Comparison of ENCODE assay signal across 13 cellular contexts in genomic region chr19:29842471-29843179, GRCh38. TPM values are rescaled to one million over a fixed set of nuclear protein-coding genes. Genes with fewer than 3 reads are reported as not detected.
DNase-seq lines count a peak whose midpoint lies in the region; ATAC-seq, FAIRE-seq and TF ChIP-seq lines count a peak whose summit lies in the region.
"Had no signal": no experiment of that assay in that cellular context is flagged by ENCODE, and none has a peak within 500 bp of the region (broad histone marks: within the 10 kb centered on the region; RNA-seq: fewer than 3 reads in every experiment).

No MANE protein-coding gene starts in this region.

- H3K27me3 Mint-ChIP-seq in stimulated activated naive CD8-positive, alpha-beta T cell treated with anti-CD3 and anti-CD28 coated beads, Interleukin-15, amount 100 ng/mL, for 72 hours: peaks cover 7% of the 10 kb centered on the region
- peaks cover 9% of the 10 kb centered on the region for H3K27me3 Mint-ChIP-seq in astrocyte (ENCODE audit: low read depth, unreplicated experiment)

- H4K20me1 ChIP-seq in astrocyte (ENCODE audit: insufficient read depth, low read length): no peaks in the 10 kb centered on the region
- H4K20me1 ChIP-seq in OCI-LY7 (ENCODE audit: insufficient read depth, low read length): no peaks in the 10 kb centered on the region

- peak overlapping the region; percentile 3 to 79 for H3K4me3 Mint-ChIP-seq in stimulated activated naive CD8-positive, alpha-beta T cell treated with anti-CD3 and anti-CD28 coated beads, Interleukin-15, amount 100 ng/mL, for 72 hours
- no peak overlapping the region for H3K4me3 Mint-ChIP-seq in astrocyte (ENCODE audit: unreplicated experiment)

- H3K27ac Mint-ChIP-seq in stimulated activated naive CD8-positive, alpha-beta T cell treated with anti-CD3 and anti-CD28 coated beads, Interleukin-15, amount 100 ng/mL, for 72 hours: no peak overlapping the region
- H3K27ac Mint-ChIP-seq in astrocyte (ENCODE audit: unreplicated experiment): no peak overlapping the region

- CTCF ChIA-PET in OCI-LY7 (lab: Charles Lee; ENCODE audit: unreplicated experiment): no interaction called here

- H3K4me2 ChIP-seq in astrocyte (ENCODE audit: low read length) (peak overlapping the region; percentile 77), OCI-LY7 (ENCODE audit: low read length) (no peak overlapping the region)

- no peaks in the 10 kb centered on the region for H3K9me2 ChIP-seq in OCI-LY7 (ENCODE audit: insufficient read depth, low read length)

- peaks cover 3% of the 10 kb centered on the region for H3K36me3 Mint-ChIP-seq in astrocyte (ENCODE audit: low read depth, unreplicated experiment)

- H3K27ac ChIP-seq in astrocyte (ENCODE audit: low read depth, low read length) (no peak overlapping the region), mucosa of rectum (ENCODE audit: low read depth in 2 of 2, low read length in 2 of 2) (no peak overlapping the region), OCI-LY7 (ENCODE audit: low read depth, low read length, poor library complexity, severe bottlenecking) (no peak overlapping the region)
- H3K27ac ChIP-seq in effector memory CD4-positive, alpha-beta T cell (ENCODE audit: insufficient read depth, low read length, poor library complexity, severe bottlenecking): no peak overlapping the region
- H3K27ac ChIP-seq: body of pancreas had no signal

- H3K4me1 Mint-ChIP-seq in stimulated activated naive CD8-positive, alpha-beta T cell treated with anti-CD3 and anti-CD28 coated beads, Interleukin-15, amount 100 ng/mL, for 72 hours: peaks cover 57% of the 10 kb centered on the region
- H3K4me1 Mint-ChIP-seq in astrocyte (ENCODE audit: low read depth, unreplicated experiment): peaks cover 17% of the 10 kb centered on the region

- H3K27me3 ChIP-seq in astrocyte (ENCODE audit: insufficient read depth, low read length) (peaks cover 6% of the 10 kb centered on the region), mucosa of rectum (ENCODE audit: control insufficient read depth in 2 of 2, insufficient read depth in 2 of 2, low read length in 2 of 2) (peaks cover 0 to 3% of the 10 kb centered on the region in 2 donors)
- no peaks in the 10 kb centered on the region for H3K27me3 ChIP-seq in effector memory CD4-positive, alpha-beta T cell (replicated peaks; ENCODE audit: control insufficient read depth, insufficient read depth, low read length, poor library complexity, severe bottlenecking)
- H3K27me3 ChIP-seq: body of pancreas had no signal

- BruUV-seq in OCI-LY7 (replicated peaks; lab: Mats Ljungman, UMichigan): no TSS peak

- H2AFZ ChIP-seq in astrocyte (ENCODE audit: low read depth, low read length): no peak overlapping the region
- H2AFZ ChIP-seq in OCI-LY7 (ENCODE audit: low read length): no peak overlapping the region

- H3K79me2 ChIP-seq in astrocyte (ENCODE audit: insufficient read depth, low read length) (no peaks in the 10 kb centered on the region), OCI-LY7 (ENCODE audit: insufficient read depth, low read depth, low read length) (no peaks in the 10 kb centered on the region)

- H3K36me3 ChIP-seq in astrocyte (ENCODE audit: insufficient read depth, low read length): no peaks in the 10 kb centered on the region
- H3K36me3 ChIP-seq in mucosa of rectum (ENCODE audit: control insufficient read depth in 2 of 2, insufficient read depth in 2 of 2, low read length in 2 of 2): no peaks in the 10 kb centered on the region
- no peaks in the 10 kb centered on the region for H3K36me3 ChIP-seq in OCI-LY7 (ENCODE audit: insufficient read depth, low read length)
- no peaks in the 10 kb centered on the region for H3K36me3 ChIP-seq in effector memory CD4-positive, alpha-beta T cell (ENCODE audit: control insufficient read depth, insufficient read depth, low read length)

- DNase-seq in stimulated activated naive CD8-positive, alpha-beta T cell treated with anti-CD3 and anti-CD28 coated beads, Interleukin-15, amount 100 ng/mL, for 72 hours: no peak
- no peak for DNase-seq in stimulated activated naive CD8-positive, alpha-beta T cell treated with anti-CD3 and anti-CD28 coated beads, Interleukin-15, Interleukin-2, amounts not matched to agents 100 U/mL and 50 U/mL, for 24 hours
- DNase-seq in astrocyte (ENCODE audit: low read depth) (no peak), OCI-LY7 (ENCODE audit: low spot score) (no peak), lower leg skin (ENCODE audit: low spot score in 2 of 2) (no peak)
- no peak for DNase-seq in effector memory CD4-positive, alpha-beta T cell
- DNase-seq: activated T-cell treated with anti-CD3 and anti-CD28 coated beads, Interleukin-2, amount 50 U/mL, for 48 hours; MM.1S; NCI-H446 had no signal

- H3K9ac ChIP-seq in astrocyte (ENCODE audit: low read length) (no peak overlapping the region), mucosa of rectum (ENCODE audit: low read depth in 1 of 2, low read length in 2 of 2) (peak overlapping the region; percentile 14 to 47)

- H3K4me3 ChIP-seq in astrocyte (ENCODE audit: insufficient read depth, low read depth, low read length) (no peak overlapping the region), mucosa of rectum (ENCODE audit: low read length in 2 of 2) (peak overlapping the region; percentile 46 to 68), OCI-LY7 (ENCODE audit: low read depth, low read length, poor library complexity, severe bottlenecking) (no peak overlapping the region), lower leg skin (ENCODE audit: low read depth, poor library complexity, severe bottlenecking) (no peak overlapping the region)
- no peak overlapping the region for H3K4me3 ChIP-seq in effector memory CD4-positive, alpha-beta T cell (ENCODE audit: insufficient read depth, low read depth, low read length, poor library complexity, severe bottlenecking)
- H3K4me3 ChIP-seq: body of pancreas had no signal

- no peak for TF ChIP-seq POLR2A in lower leg skin (IDR thresholded peaks at IDR 0.05)

- no peak for ATAC-seq in stimulated activated naive CD8-positive, alpha-beta T cell treated with anti-CD3 and anti-CD28 coated beads, Interleukin-15, amount 100 ng/mL, for 72 hours
- no peak for ATAC-seq in stimulated activated naive CD8-positive, alpha-beta T cell treated with anti-CD3 and anti-CD28 coated beads, Interleukin-15, Interleukin-2, amounts not matched to agents 100 U/mL and 50 U/mL, for 24 hours
- no peak for ATAC-seq in HG03159 (IDR thresholded peaks at IDR 0.05; ENCODE audit: unreplicated experiment)
- ATAC-seq: body of pancreas had no signal

- no peak for FAIRE-seq in astrocyte (lab: Jason Lieb, UNC)
- FAIRE-seq: endothelial cell of umbilical vein had no signal

- POLR2A ChIA-PET in OCI-LY7 (lab: Charles Lee): no interaction called here

- no peaks in the 10 kb centered on the region for H3K9me3 Mint-ChIP-seq in stimulated activated naive CD8-positive, alpha-beta T cell treated with anti-CD3 and anti-CD28 coated beads, Interleukin-15, amount 100 ng/mL, for 72 hours
- no peaks in the 10 kb centered on the region for H3K9me3 Mint-ChIP-seq in astrocyte (ENCODE audit: unreplicated experiment)

- 77 to 82% methylated on average over 11 of the region's 11 CpGs for WGBS in lower leg skin, 2 donors

- no peak for TF ChIP-seq CTCF in astrocyte (IDR thresholded peaks at IDR 0.05; ENCODE audit: insufficient read depth, low read depth, low read length)
- no peak for TF ChIP-seq CTCF in OCI-LY7 (conservative IDR thresholded peaks at IDR 0.05; ENCODE audit: low read length)
- TF ChIP-seq CTCF in lower leg skin (IDR thresholded peaks at IDR 0.05): no peak

- peaks cover 12% of the 10 kb centered on the region for H3K4me1 ChIP-seq in astrocyte (ENCODE audit: insufficient read depth, low read length)
- peaks cover 19 to 21% of the 10 kb centered on the region in 2 donors for H3K4me1 ChIP-seq in mucosa of rectum (ENCODE audit: control insufficient read depth in 2 of 2, insufficient read depth in 2 of 2, low read length in 2 of 2)
- peaks cover 29% of the 10 kb centered on the region for H3K4me1 ChIP-seq in OCI-LY7 (ENCODE audit: insufficient read depth, low read length, poor library complexity, severe bottlenecking)
- peaks cover 24% of the 10 kb centered on the region for H3K4me1 ChIP-seq in effector memory CD4-positive, alpha-beta T cell (ENCODE audit: control insufficient read depth, insufficient read depth, low read length, poor library complexity, severe bottlenecking)

- H3K9me3 ChIP-seq in astrocyte (ENCODE audit: insufficient read depth, low read depth, low read length) (no peaks in the 10 kb centered on the region), mucosa of rectum (ENCODE audit: control insufficient read depth in 2 of 2, low read length in 2 of 2) (no peaks in the 10 kb centered on the region), OCI-LY7 (ENCODE audit: low read length) (no peaks in the 10 kb centered on the region)
- H3K9me3 ChIP-seq in effector memory CD4-positive, alpha-beta T cell (ENCODE audit: control insufficient read depth, low read length): no peaks in the 10 kb centered on the region
- H3K9me3 ChIP-seq: body of pancreas had no signal

- intact Hi-C loops in OCI-LY7 (cut with micrococcal nuclease; ENCODE audit: unreplicated experiment): no loop called here
- intact Hi-C loops in lower leg skin (cut with DNase I; ENCODE audit: low total_unique reads): no loop called here

RNA-seq across cellular contexts. Expression of gene CCNE1, which starts 30.8 kb away (rescaled TPM):
- 6.8 and 8.8 TPM in 2 replicates for total RNA-seq in astrocyte
- 13.4 and 23.2 TPM in 2 replicates for total RNA-seq in OCI-LY7 (2014; rRNA removed; shearing (Covaris generic))
- total RNA-seq in OCI-LY7 (2022): 34.0 and 36.1 TPM in 2 replicates
- total RNA-seq in lower leg skin: 10 to 100 TPM in 3 of 4 donors, 1 to 10 TPM in 1; 9.1 to 15.6 (median 13.0) TPM
- total RNA-seq: body of pancreas had no signal

Comparison
In these comparisons a context has a peak if more than half of its experiments do, and no peak if none do; other contexts are left out.
1. H3K4me3 ChIP-seq: peak in mucosa of rectum (2 of 2); none in astrocyte (single experiment), OCI-LY7 (single experiment), lower leg skin (single experiment) and effector memory CD4-positive, alpha-beta T cell (single experiment).